ENCODE assay signal across 9 cellular contexts in the genomic region with DNA sequence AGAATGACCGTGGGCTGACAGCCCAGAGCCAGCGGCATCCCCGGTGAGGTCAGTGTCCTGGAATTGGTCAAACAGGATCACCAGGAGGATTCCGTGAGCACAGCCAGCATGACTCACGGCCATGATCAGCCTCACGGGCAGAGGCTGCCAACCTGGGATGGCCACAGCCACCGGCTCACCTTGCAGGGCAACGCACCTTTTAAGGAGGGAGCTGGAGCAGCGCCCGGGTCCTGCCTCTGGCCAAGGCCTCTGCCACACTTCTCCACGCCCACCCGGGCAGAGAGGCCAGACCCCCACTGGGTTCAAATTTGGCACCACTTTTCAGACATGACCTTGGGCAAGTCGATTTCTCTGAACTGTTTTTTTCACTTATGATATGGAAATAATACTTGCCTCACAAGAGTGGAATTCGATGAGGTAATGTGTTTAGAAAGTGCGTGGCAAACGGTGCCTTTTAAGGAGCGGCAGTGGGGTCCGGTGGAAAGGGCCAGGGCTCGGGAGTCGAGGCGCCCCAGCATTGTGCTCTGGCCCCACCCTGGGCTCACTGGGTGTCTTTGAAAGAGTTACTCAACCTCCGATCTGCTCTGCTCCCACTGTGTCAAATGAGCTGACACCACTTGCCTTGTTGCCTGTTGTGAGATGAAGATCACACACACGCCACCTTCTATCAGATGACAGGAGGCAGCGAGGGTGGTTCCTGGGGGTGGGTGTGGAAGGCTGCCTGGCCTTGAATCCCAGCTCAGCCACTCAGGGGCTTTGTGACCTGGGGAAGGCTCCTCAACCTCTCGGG.
DNase-seq lines count a peak whose midpoint lies in the region; ATAC-seq lines count a peak whose summit lies in the region.
"Had no signal": no experiment of that assay in that cellular context is flagged by ENCODE, and none has a peak within 500 bp of the region (broad histone marks: within the 10 kb centered on the region; RNA-seq: fewer than 3 reads in every experiment).

No MANE protein-coding gene starts in this region.

- no peaks in the 10 kb centered on the region for H3K27me3 Mint-ChIP-seq in stimulated activated naive B cell treated with anti-CD40 and anti-IgM and Interleukin-4, amounts not matched to agents 10 μg/mL and 1 μg/mL and 100 μg/mL, for 72 hours

- no peaks in the 10 kb centered on the region for H3K9me3 Mint-ChIP-seq in stimulated activated naive B cell treated with anti-CD40 and anti-IgM and Interleukin-4, amounts not matched to agents 10 μg/mL and 1 μg/mL and 100 μg/mL, for 72 hours

- peak overlapping the region; percentile 20 for H3K27ac Mint-ChIP-seq in stimulated activated naive B cell treated with anti-CD40 and anti-IgM and Interleukin-4, amounts not matched to agents 10 μg/mL and 1 μg/mL and 100 μg/mL, for 72 hours

- no peak for ATAC-seq in stimulated activated naive B cell treated with anti-CD40 and anti-IgM and Interleukin-4, amounts not matched to agents 10 μg/mL and 1 μg/mL and 100 μg/mL, for 72 hours (replicated peaks)
- ATAC-seq in HG03469 (IDR thresholded peaks at IDR 0.05; ENCODE audit: unreplicated experiment) = no peak

- no peak overlapping the region for H3K4me3 Mint-ChIP-seq in stimulated activated naive B cell treated with anti-CD40 and anti-IgM and Interleukin-4, amounts not matched to agents 10 μg/mL and 1 μg/mL and 100 μg/mL, for 72 hours

- DNase-seq in HK-2 (ENCODE audit: unreplicated experiment) (peak; percentile 90), astrocyte of the hippocampus (ENCODE audit: low read depth, low spot score) (peak; percentile 96), iris pigment epithelial cell (ENCODE audit: low read depth) (peak; percentile 96), GM19240 (ENCODE audit: insufficient read length, low spot score) (no peak), cortex of kidney (lab: John Stamatoyannopoulos, UW) (no peak), Ammon's horn (ENCODE audit: low spot score) (no peak)
- no peak for DNase-seq in stimulated activated naive B cell treated with anti-CD40 and anti-IgM and Interleukin-4, amounts not matched to agents 10 μg/mL and 1 μg/mL and 100 μg/mL, for 72 hours
- DNase-seq: activated naive CD4-positive, alpha-beta T cell treated with Interleukin-2 at 50 U/mL for 16 hours had no signal

- peaks cover 18 to 27% of the 10 kb centered on the region in 2 donors for H3K4me1 Mint-ChIP-seq in stimulated activated naive B cell treated with anti-CD40 and anti-IgM and Interleukin-4, amounts not matched to agents 10 μg/mL and 1 μg/mL and 100 μg/mL, for 72 hours

- peaks cover 14 to 28% of the 10 kb centered on the region in 2 donors for H3K36me3 Mint-ChIP-seq in stimulated activated naive B cell treated with anti-CD40 and anti-IgM and Interleukin-4, amounts not matched to agents 10 μg/mL and 1 μg/mL and 100 μg/mL, for 72 hours

Comparison
In these comparisons a context has a peak if more than half of its experiments do, and no peak if none do; other contexts are left out.
1. DNase-seq: peak in HK-2 (single experiment), astrocyte of the hippocampus (single experiment) and iris pigment epithelial cell (single experiment); none in stimulated activated naive B cell treated with anti-CD40 and anti-IgM and Interleukin-4, amounts not matched to agents 10 μg/mL and 1 μg/mL and 100 μg/mL, for 72 hours (single experiment), GM19240 (single experiment), cortex of kidney (single experiment) and Ammon's horn (single experiment).